ENCODE assay signal across 20 cellular contexts in genomic region chr3:143526016-143526540, GRCh38.
A peak's percentile ranks its signal among the peaks of the same experiment; 100 is the strongest.
DNase-seq lines count a peak whose midpoint lies in the region; ATAC-seq, FAIRE-seq and TF ChIP-seq lines count a peak whose summit lies in the region.
"Had no signal": no experiment of that assay in that cellular context is flagged by ENCODE, and none has a peak within 500 bp of the region (broad histone marks: within the 10 kb centered on the region; RNA-seq: fewer than 3 reads in every experiment).

No MANE protein-coding gene starts in this region.

- H3K9me3 ChIP-seq in skeletal muscle satellite cell (replicated peaks; ENCODE audit: low read length) = no peaks in the 10 kb centered on the region
- H3K9me3 ChIP-seq: psoas muscle had no signal

- no peak for TF ChIP-seq CTCF in GM10248 (IDR thresholded peaks at IDR 0.05; ENCODE audit: control extremely low read depth, extremely low read depth, low read depth, missing control alignments)

- in situ Hi-C loops in G401 (cut with HindIII; ENCODE audit: low sequenced_read_pairs) = no loop called here

- POLR2A ChIA-PET in GM10248 (lab: Yijun Ruan, JAX) = no interaction called here

- FAIRE-seq in HTR-8/SVneo (lab: Jason Lieb, UNC) = no peak
- FAIRE-seq: colon, HepG2 had no signal

- CTCF ChIA-PET in GM10248 (lab: Yijun Ruan, JAX) = interaction anchor here (1.0 to 2.2 kb wide), 7 partner anchors 9 to 134 kb away, joined by 3 to 7 read pairs (median 5); no protein-coding TSS in a partner anchor

- peak overlapping the region; percentile 38 for H3K4me2 ChIP-seq in skeletal muscle satellite cell (ENCODE audit: low read length)

- H3K4me3 ChIP-seq in skeletal muscle satellite cell (ENCODE audit: low read length) = no peak overlapping the region
- H3K4me3 ChIP-seq: psoas muscle had no signal

- H3K4me1 ChIP-seq in skeletal muscle satellite cell (ENCODE audit: control insufficient read depth, insufficient read depth, low read length) = peaks cover 41% of the 10 kb centered on the region
- H3K4me1 ChIP-seq: psoas muscle had no signal

- DNase-seq in GDM1 (lab: John Stamatoyannopoulos, UW) (peak; percentile 44), amniotic epithelial cell (ENCODE audit: low read depth) (peak; percentile 47), iris pigment epithelial cell (ENCODE audit: low read depth) (peak; percentile 25), HTR-8/SVneo (ENCODE audit: insufficient read length, low spot score) (no peak), G401 (ENCODE audit: low spot score) (no peak), GM10248 (ENCODE audit: extremely low spot score) (no peak)
- DNase-seq: activated CD4-positive, alpha-beta memory T cell treated with anti-CD3 and anti-CD28 coated beads, Interleukin-2, amount 10 ng/mL, durations not matched to agents 7 days and 5 days; DMS79; H9; hippocampal formation; left colon; NCI-H2081 treated with DMSO at 0.1 percent for 48 hours; NCI-H69; psoas muscle; WERI-Rb-1 had no signal

- H3K27me3 ChIP-seq in skeletal muscle satellite cell (ENCODE audit: control insufficient read depth, insufficient read depth, low read length) = no peaks in the 10 kb centered on the region

- H3K36me3 ChIP-seq in skeletal muscle satellite cell (ENCODE audit: insufficient read depth, low read length) = no peaks in the 10 kb centered on the region
- H3K36me3 ChIP-seq: WERI-Rb-1 had no signal

- H3K9ac ChIP-seq in skeletal muscle satellite cell (ENCODE audit: low read depth, low read length) = peak overlapping the region; percentile 78

- no peak for ATAC-seq in GM21381 (IDR thresholded peaks at IDR 0.05; ENCODE audit: unreplicated experiment)
- ATAC-seq: HepG2, left colon, Panc1 had no signal

Comparison
In these comparisons a context has a peak if more than half of its experiments do, and no peak if none do; other contexts are left out.
1. DNase-seq: peak in GDM1 (single experiment), amniotic epithelial cell (single experiment) and iris pigment epithelial cell (single experiment); none in HTR-8/SVneo (single experiment), G401 (single experiment) and GM10248 (single experiment).